Comparison of ENCODE assay signal across 8 cellular contexts in genomic region chr6:82365011-82365751, GRCh38. TPM values are rescaled to one million over a fixed set of nuclear protein-coding genes. Genes with fewer than 3 reads are reported as not detected.
DNase-seq lines count a peak whose midpoint lies in the region; ATAC-seq and TF ChIP-seq lines count a peak whose summit lies in the region.

No MANE protein-coding gene starts in this region.

- TF ChIP-seq POLR2A in right lobe of liver (IDR thresholded peaks at IDR 0.05): no peak

- H3K4me1 ChIP-seq in BE2C: no peaks in the 10 kb centered on the region; the same call in 1 of the 2 replicates
- H3K4me1 ChIP-seq in right lobe of liver: peaks cover 0 to 17% (median 4%) of the 10 kb centered on the region in 4 donors
- no peaks in the 10 kb centered on the region for H3K4me1 ChIP-seq in thymus (ENCODE audit: control insufficient read depth, insufficient read depth, low read length)

- ATAC-seq in GM19395 (IDR thresholded peaks at IDR 0.05; ENCODE audit: unreplicated experiment) (peak; percentile 28), right lobe of liver (peak; percentile 12 to 34 (median 32))

- H3K9me3 ChIP-seq in BE2C (no peaks in the 10 kb centered on the region), right lobe of liver (no peaks in the 10 kb centered on the region), thymus (ENCODE audit: control insufficient read depth) (no peaks in the 10 kb centered on the region)

- WGBS in right lobe of liver (ENCODE audit: insufficient coverage, low coverage, low lambda C conversion rate, missing lambda C conversion rate): 13% methylated on average over 21 of the region's 67 CpGs
- 9% methylated on average over 67 of the region's 67 CpGs for WGBS in thymus

- H3K4me3 ChIP-seq in BE2C (ENCODE audit: low read depth, low read length): peak overlapping the region; percentile 64
- peak overlapping the region; percentile 81 for H3K4me3 ChIP-seq in coronary artery
- H3K4me3 ChIP-seq in right lobe of liver: peak overlapping the region; percentile 45 to 58 (median 54)
- peak overlapping the region; percentile 37 for H3K4me3 ChIP-seq in thymus (ENCODE audit: low read length)

- TF ChIP-seq CTCF in BE2C (IDR thresholded peaks at IDR 0.05; ENCODE audit: low read depth, low read length) (peak; percentile 21), coronary artery (IDR thresholded peaks at IDR 0.05) (no peak), right lobe of liver (IDR thresholded peaks at IDR 0.05) (no peak)

- H3K36me3 ChIP-seq in BE2C (no peaks in the 10 kb centered on the region), right lobe of liver (no peaks in the 10 kb centered on the region), thymus (ENCODE audit: control insufficient read depth, insufficient read depth) (no peaks in the 10 kb centered on the region)

- intact Hi-C loops in right lobe of liver (cut with DNase I): loop anchor here in 1 of 2 donors (5.0 kb wide), 1 partner anchor 697 kb away; no protein-coding TSS in a partner anchor

- DNase-seq in BE2C: peak; percentile 50
- peak; percentile 80 for DNase-seq in NCI-H748 (lab: John Stamatoyannopoulos, UW; ENCODE audit: unreplicated experiment)
- DNase-seq in coronary artery (ENCODE audit: low spot score): no peak
- no peak for DNase-seq in right lobe of liver
- DNase-seq in retina: no peak
- no peak for DNase-seq in GM19238 (ENCODE audit: insufficient read length, low spot score)

- peaks cover 42% of the 10 kb centered on the region for H3K27me3 ChIP-seq in BE2C
- H3K27me3 ChIP-seq in right lobe of liver: peaks cover 0 to 9% of the 10 kb centered on the region in 2 donors
- H3K27me3 ChIP-seq in thymus (ENCODE audit: control insufficient read depth, insufficient read depth): peaks cover 40% of the 10 kb centered on the region

- H3K27ac ChIP-seq in coronary artery (peak overlapping the region; percentile 66 to 81), right lobe of liver (no peak overlapping the region), thymus (ENCODE audit: low read depth) (no peak overlapping the region)

RNA-seq across cellular contexts. Expression of gene TPBG, which starts 1.6 kb away (rescaled TPM):
- 0.20 TPM for polyA plus RNA-seq in BE2C (2012; ENCODE audit: insufficient read depth, insufficient read length, low read depth)
- 1 to 10 TPM in 3 of 6 experiments, under 1 TPM in 3; 0.42 to 1.4 (median 0.99) TPM for total RNA-seq in right lobe of liver
- polyA plus RNA-seq in thymus: 21.8 TPM

Comparison
In these comparisons a context has a peak if more than half of its experiments do, and no peak if none do; other contexts are left out.
1. DNase-seq: peak in BE2C (single experiment) and NCI-H748 (single experiment); none in coronary artery (single experiment), right lobe of liver (0 of 3), retina (single experiment) and GM19238 (single experiment).
2. H3K27ac ChIP-seq: peak in coronary artery (2 of 2); none in right lobe of liver (0 of 3) and thymus (single experiment).
3. Peak in every context shown above with its lines, with median percentiles within 50 percentile points of each other: H3K4me3 ChIP-seq.